Comparison of ENCODE assay signal across 18 cellular contexts in genomic region chr21:44398499-44398898, GRCh38. TPM values are rescaled to one million over a fixed set of nuclear protein-coding genes. Genes with fewer than 3 reads are reported as not detected.
DNase-seq lines count a peak whose midpoint lies in the region; ATAC-seq and TF ChIP-seq lines count a peak whose summit lies in the region.
"Had no signal": no experiment of that assay in that cellular context is flagged by ENCODE, and none has a peak within 500 bp of the region (broad histone marks: within the 10 kb centered on the region; RNA-seq: fewer than 3 reads in every experiment).

No MANE protein-coding gene starts in this region.

- H3K36me3 Mint-ChIP-seq in neural crest cell (ENCODE audit: low read depth): no peaks in the 10 kb centered on the region
- H3K36me3 Mint-ChIP-seq: CD4-positive, CD25-positive, alpha-beta regulatory T cell had no signal

- H3K27ac Mint-ChIP-seq in neural crest cell (ENCODE audit: unreplicated experiment): peak overlapping the region; percentile 40

- no peak overlapping the region for H3K27ac ChIP-seq in RWPE1
- H3K27ac ChIP-seq: A549 had no signal

- H3K9me3 Mint-ChIP-seq in neural crest cell: no peaks in the 10 kb centered on the region
- H3K9me3 Mint-ChIP-seq: CD4-positive, CD25-positive, alpha-beta regulatory T cell had no signal

- POLR2A ChIA-PET in GM10248 (lab: Yijun Ruan, JAX): no interaction called here
- POLR2A ChIA-PET in RWPE1 (lab: Yijun Ruan, JAX; ENCODE audit: low non-redundant PET): no interaction called here

- TF ChIP-seq CTCF in AG09309 (IDR thresholded peaks at IDR 0.05; ENCODE audit: control insufficient read depth, insufficient read depth, low read depth, low read length, missing control alignments): no peak
- no peak for TF ChIP-seq CTCF in GM10248 (IDR thresholded peaks at IDR 0.05; ENCODE audit: control extremely low read depth, extremely low read depth, low read depth, missing control alignments)
- no peak for TF ChIP-seq CTCF in RWPE1 (conservative IDR thresholded peaks at IDR 0.05; ENCODE audit: low read depth)
- no peak for TF ChIP-seq CTCF in neural crest cell (conservative IDR thresholded peaks at IDR 0.05)

- no peak for ATAC-seq in GM18498 (IDR thresholded peaks at IDR 0.05; ENCODE audit: unreplicated experiment)
- ATAC-seq: A549, GM12878 had no signal

- DNase-seq in AG09309 (ENCODE audit: low read depth): peak; percentile 4
- peak; percentile 8 for DNase-seq in GM10248 (ENCODE audit: extremely low spot score)
- DNase-seq in RWPE1 (ENCODE audit: low spot score): peak; percentile 34
- no peak for DNase-seq in neural crest cell (ENCODE audit: low read depth, low spot score)
- no peak for DNase-seq in NCI-H2227 (lab: John Stamatoyannopoulos, UW; ENCODE audit: unreplicated experiment)
- DNase-seq in effector CD4-positive, alpha-beta T cell: no peak
- DNase-seq: CD4-positive, CD25-positive, alpha-beta regulatory T cell; COR-L47; DMS79; Kasumi-1; NCI-H1417 treated with DMSO at 0.1 percent for 48 hours; NCI-H187; SW 1271 had no signal

- no peaks in the 10 kb centered on the region for H3K27me3 Mint-ChIP-seq in neural crest cell (ENCODE audit: low read depth)

- H3K4me3 Mint-ChIP-seq in neural crest cell: no peak overlapping the region
- H3K4me3 Mint-ChIP-seq: CD4-positive, CD25-positive, alpha-beta regulatory T cell had no signal

- CTCF ChIA-PET in GM10248 (lab: Yijun Ruan, JAX): no interaction called here
- CTCF ChIA-PET in RWPE1 (lab: Yijun Ruan, JAX): no interaction called here

- no peaks in the 10 kb centered on the region for H3K4me1 Mint-ChIP-seq in neural crest cell
- H3K4me1 Mint-ChIP-seq: CD4-positive, CD25-positive, alpha-beta regulatory T cell had no signal

- no peak overlapping the region for H3K4me3 ChIP-seq in AG09309 (ENCODE audit: control insufficient read depth, low read depth, low read length)
- H3K4me3 ChIP-seq: A549, GM12878, HAP-1 had no signal

RNA-seq across cellular contexts. Expression of gene TRPM2, which starts 45.1 kb away (rescaled TPM):
- not detected in 2 replicates for total RNA-seq in neural crest cell

RNA-seq across cellular contexts. Expression of gene LRRC3, which starts 56.8 kb away (rescaled TPM):
- 9.6 and 10.1 TPM in 2 replicates for total RNA-seq in neural crest cell
- total RNA-seq: MCF 10A had no signal

RNA-seq across cellular contexts. Expression of gene CFAP410, which starts 59.3 kb away (rescaled TPM):
- 23.9 and 24.6 TPM in 2 replicates for total RNA-seq in neural crest cell

Comparison
In these comparisons a context has a peak if more than half of its experiments do, and no peak if none do; other contexts are left out.
1. DNase-seq: peak in AG09309 (single experiment), GM10248 (single experiment) and RWPE1 (single experiment); none in neural crest cell (single experiment), NCI-H2227 (single experiment) and effector CD4-positive, alpha-beta T cell (single experiment).